8 cellular contexts compared by ENCODE assay signal in the genomic region with DNA sequence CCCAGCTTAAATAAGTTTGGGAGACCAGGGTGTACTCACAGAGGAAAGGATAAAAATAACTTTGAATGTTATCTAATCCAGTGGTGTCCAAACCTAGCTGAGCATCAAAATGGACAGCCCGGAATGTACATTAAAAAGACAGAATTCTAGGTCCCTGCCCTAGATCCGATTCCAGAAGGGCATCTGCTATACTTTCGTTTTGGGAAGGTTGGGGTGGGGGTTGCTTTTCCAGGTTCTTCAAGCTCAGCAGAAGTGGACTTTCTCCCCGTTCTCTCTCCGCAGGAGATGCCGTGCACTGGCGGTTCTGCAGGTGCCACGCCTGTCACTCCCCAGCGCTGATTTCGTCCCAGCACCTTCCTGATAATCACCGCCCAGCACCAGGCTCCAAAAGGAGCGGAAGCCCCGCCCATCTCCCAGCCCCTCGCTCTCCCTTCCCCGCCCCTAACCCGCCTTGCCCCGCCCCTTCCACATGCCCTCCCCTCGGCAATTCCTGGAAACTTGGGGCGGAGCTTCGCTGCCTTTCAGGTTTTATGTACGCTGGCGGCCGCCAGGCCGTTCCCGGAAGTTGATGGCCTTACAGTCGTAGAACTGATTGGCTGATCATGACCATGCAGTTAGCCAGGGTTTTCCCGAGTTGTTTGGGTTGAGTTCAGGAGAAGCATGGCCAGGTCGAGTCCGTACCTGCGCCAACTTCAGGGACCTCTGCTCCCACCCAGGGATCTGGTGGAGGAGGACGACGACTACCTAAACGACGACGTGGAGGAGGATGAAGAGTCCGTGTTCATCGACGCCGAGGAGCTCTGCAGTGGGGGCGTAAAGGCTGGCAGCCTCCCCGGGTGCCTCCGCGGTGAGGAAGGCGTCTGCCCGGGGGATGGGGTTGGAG. TPM values are rescaled to one million over a fixed set of nuclear protein-coding genes. Genes with fewer than 3 reads are reported as not detected.
DNase-seq lines count a peak whose midpoint lies in the region; FAIRE-seq and TF ChIP-seq lines count a peak whose summit lies in the region.

Gene HELB (plus strand): TSS at position 550 of the 883 bp plus-strand sequence. CDS start 111 bp downstream, at position 661.

- H3K27ac ChIP-seq in DOHH2 (ENCODE audit: low read depth, low read length), result no peak within 1 kb of the TSS
- no peak within 1 kb of the TSS for H3K27ac ChIP-seq in GM23248
- no peak within 1 kb of the TSS for H3K27ac ChIP-seq in Karpas-422 (ENCODE audit: low read length)
- H3K27ac ChIP-seq in esophagus squamous epithelium, result peak within 1 kb of the TSS; percentile 70 to 89 (median 88)
- H3K27ac ChIP-seq in muscle layer of duodenum (ENCODE audit: low read length), result peak within 1 kb of the TSS; percentile 83

- H3F3A ChIP-seq in DOHH2 (ENCODE audit: control insufficient read depth, insufficient read depth), result peaks cover 11% of the 10 kb centered on the region; the same call in 1 of the 2 replicates
- H3F3A ChIP-seq in GM23248 (ENCODE audit: insufficient read depth), result no peaks in the 10 kb centered on the region

- in situ Hi-C loops in GM23248 (cut with MboI), result no loop called here

- H3K9me2 ChIP-seq in DOHH2 (replicated peaks; ENCODE audit: control insufficient read depth, low read length) (no peaks in the 10 kb centered on the region), GM23248 (ENCODE audit: insufficient read depth) (no peaks in the 10 kb centered on the region), Karpas-422 (replicated peaks; ENCODE audit: insufficient read depth, low read length) (no peaks in the 10 kb centered on the region)

- no peaks in the 10 kb centered on the region for H3K9me3 ChIP-seq in DOHH2 (ENCODE audit: control insufficient read depth, insufficient read depth, low read length)
- H3K9me3 ChIP-seq in GM23248 (ENCODE audit: low read depth), result no peaks in the 10 kb centered on the region
- H3K9me3 ChIP-seq in Karpas-422 (ENCODE audit: low read length), result no peaks in the 10 kb centered on the region
- no peaks in the 10 kb centered on the region for H3K9me3 ChIP-seq in esophagus squamous epithelium
- H3K9me3 ChIP-seq in muscle layer of duodenum (ENCODE audit: control insufficient read depth in 1 of 2, low read length in 2 of 2), result no peaks in the 10 kb centered on the region

- FAIRE-seq in RCC 7860 (lab: Jason Lieb, UNC), result peak; percentile 85

- intact Hi-C loops in esophagus squamous epithelium (cut with DNase I), result no loop called here

- H3K4me2 ChIP-seq in DOHH2 (ENCODE audit: low read length), result peak within 1 kb of the TSS; percentile 92
- peak within 1 kb of the TSS; percentile 91 for H3K4me2 ChIP-seq in GM23248 (ENCODE audit: unreplicated experiment)
- H3K4me2 ChIP-seq in Karpas-422 (ENCODE audit: low read depth, low read length, poor library complexity, severe bottlenecking), result peak within 1 kb of the TSS; percentile 83

- H3K36me3 ChIP-seq in DOHH2 (ENCODE audit: control insufficient read depth, low read length), result no peaks in the 10 kb centered on the region
- H3K36me3 ChIP-seq in GM23248 (ENCODE audit: low read depth), result no peaks in the 10 kb centered on the region
- H3K36me3 ChIP-seq in Karpas-422 (ENCODE audit: insufficient read depth, low read length), result no peaks in the 10 kb centered on the region
- peaks cover 0 to 12% (median 0%) of the 10 kb centered on the region in 3 donors for H3K36me3 ChIP-seq in esophagus squamous epithelium
- no peaks in the 10 kb centered on the region for H3K36me3 ChIP-seq in muscle layer of duodenum (ENCODE audit: control insufficient read depth in 1 of 2, insufficient read depth in 2 of 2, low read length in 2 of 2)

- DNase-seq in GM23248, result peak; percentile 98
- peak; percentile 97 for DNase-seq in Karpas-422
- peak; percentile 88 for DNase-seq in RCC 7860 (ENCODE audit: low spot score)
- DNase-seq in activated T-cell treated with anti-CD3 and anti-CD28 coated beads, Interleukin-2, amount 50 U/mL, for 48 hours, result peak; percentile 97 to 98
- peak; percentile 88 for DNase-seq in esophagus squamous epithelium (lab: John Stamatoyannopoulos, UW)
- peak; percentile 99 for DNase-seq in stimulated activated CD8-positive, alpha-beta memory T cell treated with anti-CD3 and anti-CD28 coated beads, Interleukin-7, amount 100 ng/mL, for 24 hours (ENCODE audit: low read depth)

- H4K20me1 ChIP-seq in DOHH2 (ENCODE audit: control insufficient read depth, insufficient read depth, low read depth, low read length) (no peaks in the 10 kb centered on the region), GM23248 (ENCODE audit: insufficient read depth) (no peaks in the 10 kb centered on the region), Karpas-422 (ENCODE audit: insufficient read depth, low read depth, low read length) (no peaks in the 10 kb centered on the region)

- WGBS in GM23248 (ENCODE audit: low coverage in 1 of 2, low lambda C conversion rate in 2 of 2, missing lambda C conversion rate in 2 of 2), 2 experiments, result 1% methylated on average over 38 to 45 of the region's 45 CpGs
- 0 to 1% methylated on average over 11 to 26 of the region's 45 CpGs for WGBS in esophagus squamous epithelium, 2 donors

- H3K79me2 ChIP-seq in DOHH2 (ENCODE audit: control insufficient read depth, low read length) (no peaks in the 10 kb centered on the region), GM23248 (ENCODE audit: insufficient read depth) (no peaks in the 10 kb centered on the region), Karpas-422 (ENCODE audit: low read length) (peaks cover 11% of the 10 kb centered on the region)

- peak within 1 kb of the TSS; percentile 95 for H2AFZ ChIP-seq in GM23248
- peak within 1 kb of the TSS; percentile 82 for H2AFZ ChIP-seq in Karpas-422 (ENCODE audit: low read length)

- peaks cover 42% of the 10 kb centered on the region for H3K27me3 ChIP-seq in DOHH2 (ENCODE audit: control insufficient read depth, low read length)
- no peaks in the 10 kb centered on the region; the same call in 1 of the 2 replicates for H3K27me3 ChIP-seq in GM23248 (replicated peaks; ENCODE audit: insufficient read depth)
- no peaks in the 10 kb centered on the region for H3K27me3 ChIP-seq in Karpas-422 (ENCODE audit: low read length)
- H3K27me3 ChIP-seq in esophagus squamous epithelium, result peaks cover 0 to 5% (median 0%) of the 10 kb centered on the region in 4 donors
- no peaks in the 10 kb centered on the region for H3K27me3 ChIP-seq in muscle layer of duodenum (ENCODE audit: low read depth, low read length)

- peak within 1 kb of the TSS; percentile 84 for H3K4me3 ChIP-seq in DOHH2 (ENCODE audit: low read length)
- peak within 1 kb of the TSS; percentile 85 for H3K4me3 ChIP-seq in GM23248
- peak within 1 kb of the TSS; percentile 74 for H3K4me3 ChIP-seq in Karpas-422 (ENCODE audit: low read length)
- H3K4me3 ChIP-seq in esophagus squamous epithelium, result peak within 1 kb of the TSS; percentile 46 to 81 (median 77)
- H3K4me3 ChIP-seq in muscle layer of duodenum (ENCODE audit: low read depth in 1 of 2, low read length in 2 of 2), result peak within 1 kb of the TSS; percentile 86 to 88

- H3K9ac ChIP-seq in GM23248 (peak within 1 kb of the TSS; percentile 76), Karpas-422 (ENCODE audit: low read length) (peak within 1 kb of the TSS; percentile 74)

- TF ChIP-seq CTCF in DOHH2 (IDR thresholded peaks at IDR 0.05; ENCODE audit: low read depth, low read length, poor library complexity, severe bottlenecking) (no peak), esophagus squamous epithelium (IDR thresholded peaks at IDR 0.05) (peak in 1 of 6 experiments; percentile 3)

- peak in 1 of 4 donors; percentile 67 for TF ChIP-seq POLR2A in esophagus squamous epithelium (IDR thresholded peaks at IDR 0.05)

- H3K4me1 ChIP-seq in DOHH2 (ENCODE audit: control insufficient read depth, low read length) (peaks cover 24% of the 10 kb centered on the region), GM23248 (ENCODE audit: insufficient read depth) (0 out of 2 replicates have a peak, but pooled peaks cover 3% of the 10 kb centered on the region), Karpas-422 (ENCODE audit: low read length) (peaks cover 23% of the 10 kb centered on the region), esophagus squamous epithelium (peaks cover 0 to 39% (median 8%) of the 10 kb centered on the region in 3 donors), muscle layer of duodenum (ENCODE audit: control insufficient read depth in 1 of 2, insufficient read depth in 2 of 2, low read length in 2 of 2) (peaks cover 0 to 7% of the 10 kb centered on the region in 2 donors)

RNA-seq across cellular contexts. Expression of gene HELB, which starts in this region (rescaled TPM):
- total RNA-seq in GM23248 (2014; rRNA removed; shearing (Covaris generic)), result 0.86 and 0.89 TPM in 2 replicates
- polyA plus RNA-seq in GM23248 (2016; fragmentation: Nextera tagmentation; extraction: Ambion mirVana), result 0.50 and 1.2 TPM in 2 replicates
- total RNA-seq in Karpas-422 (2014; rRNA removed; shearing (Covaris generic); ENCODE audit: low replicate concordance), result 4.4 and 7.7 TPM in 2 replicates
- total RNA-seq in esophagus squamous epithelium, result 1 to 10 TPM in 3 of 4 donors, under 1 TPM in 1; 0.76 to 5.3 (median 1.8) TPM

Comparison
In these comparisons a context has a peak if more than half of its experiments do, and no peak if none do; other contexts are left out.
1. H3K27ac ChIP-seq: peak in esophagus squamous epithelium (4 of 4) and muscle layer of duodenum (single experiment); none in DOHH2 (single experiment), GM23248 (single experiment) and Karpas-422 (single experiment).
2. Peak in every context shown above with its lines, with median percentiles within 50 percentile points of each other: H3K4me2 ChIP-seq, H3K4me3 ChIP-seq and DNase-seq.